In genomic region chr17:7835818-7836595, GRCh38 we compare ENCODE assay signal across 8 cellular contexts. TPM values are rescaled to one million over a fixed set of nuclear protein-coding genes. Genes with fewer than 3 reads are reported as not detected.
DNase-seq lines count a peak whose midpoint lies in the region; ATAC-seq and TF ChIP-seq lines count a peak whose summit lies in the region.

No MANE protein-coding gene starts in this region.

- no peak for TF ChIP-seq CTCF in Loucy (conservative IDR thresholded peaks at IDR 0.05; ENCODE audit: low read length)
- peak in 1 of 4 experiments; percentile 2 for TF ChIP-seq CTCF in uterus (IDR thresholded peaks at IDR 0.05)

- H4K20me1 ChIP-seq in Loucy (ENCODE audit: insufficient read depth, low read length, poor library complexity, severe bottlenecking) = peaks cover 26% of the 10 kb centered on the region

- peak overlapping the region; percentile 97 for H3K27ac ChIP-seq in muscle layer of colon (ENCODE audit: low read depth, low read length)
- peak overlapping the region; percentile 93 to 98 for H3K27ac ChIP-seq in uterus

- intact Hi-C loops in uterus (cut with DNase I; ENCODE audit: low total_unique reads) = no loop called here

- H3K9me2 ChIP-seq in Loucy (replicated peaks; ENCODE audit: low read depth, low read length) = no peaks in the 10 kb centered on the region

- H3K36me3 ChIP-seq in Loucy (ENCODE audit: insufficient read depth, low read length) = no peaks in the 10 kb centered on the region
- peaks cover 8% of the 10 kb centered on the region for H3K36me3 ChIP-seq in muscle layer of colon (ENCODE audit: insufficient read depth, low read length)
- no peaks in the 10 kb centered on the region for H3K36me3 ChIP-seq in uterus

- H3K36me3 Mint-ChIP-seq in activated CD4-positive, alpha-beta T cell treated with anti-CD3 and anti-CD28 coated beads, Interleukin-2, amount 10 ng/mL, durations not matched to agents 7 days and 5 days (ENCODE audit: low read depth) = no peaks in the 10 kb centered on the region

- H3F3A ChIP-seq in Loucy (ENCODE audit: low read depth) = peaks cover 15% of the 10 kb centered on the region; the same call in 1 of the 2 replicates

- H3K27me3 Mint-ChIP-seq in activated CD4-positive, alpha-beta T cell treated with anti-CD3 and anti-CD28 coated beads, Interleukin-2, amount 10 ng/mL, durations not matched to agents 7 days and 5 days = peaks cover 1% of the 10 kb centered on the region

- CTCF ChIA-PET in activated CD4-positive, alpha-beta T cell treated with anti-CD3 and anti-CD28 coated beads, Interleukin-2, amount 10 ng/mL, durations not matched to agents 7 days and 5 days (lab: Charles Lee) = interaction anchor here (0.6 to 2.3 kb wide), 11 partner anchors 9 to 221 kb away, joined by 3 to 19 read pairs (median 4); partner anchors contain the start of genes CYB5D1 and NAA38

- peak overlapping the region; percentile 83 for H2AFZ ChIP-seq in Loucy (ENCODE audit: low read length)

- TF ChIP-seq POLR2A in uterus (IDR thresholded peaks at IDR 0.05) = peak in 1 of 2 donors; percentile 44

- H3K9me3 ChIP-seq in Loucy (ENCODE audit: insufficient read depth, low read depth, low read length) = no peaks in the 10 kb centered on the region
- H3K9me3 ChIP-seq in muscle layer of colon (ENCODE audit: low read length) = no peaks in the 10 kb centered on the region
- H3K9me3 ChIP-seq in uterus = no peaks in the 10 kb centered on the region

- no peaks in the 10 kb centered on the region for H3K9me3 Mint-ChIP-seq in activated CD4-positive, alpha-beta T cell treated with anti-CD3 and anti-CD28 coated beads, Interleukin-2, amount 10 ng/mL, durations not matched to agents 7 days and 5 days

- peak overlapping the region; percentile 90 for H3K9ac ChIP-seq in Loucy (ENCODE audit: low read depth, low read length, poor library complexity, severe bottlenecking)
- H3K9ac ChIP-seq in muscle layer of colon (ENCODE audit: low read length) = peak overlapping the region; percentile 68

- POLR2A ChIA-PET in activated CD4-positive, alpha-beta T cell treated with anti-CD3 and anti-CD28 coated beads, Interleukin-2, amount 10 ng/mL, durations not matched to agents 7 days and 5 days (lab: Charles Lee) = interaction anchor here (1.1 kb wide), 1 partner anchor 9 kb away, joined by 4 read pairs; no protein-coding TSS in a partner anchor

- peak; percentile 14 for ATAC-seq in GM21367 (IDR thresholded peaks at IDR 0.05; ENCODE audit: unreplicated experiment)
- ATAC-seq in esophagus mucosa = peak; percentile 3

- peak overlapping the region; percentile 88 for H3K27ac Mint-ChIP-seq in activated CD4-positive, alpha-beta T cell treated with anti-CD3 and anti-CD28 coated beads, Interleukin-2, amount 10 ng/mL, durations not matched to agents 7 days and 5 days

- peak overlapping the region; percentile 94 for H3K4me2 ChIP-seq in Loucy (ENCODE audit: low read depth, low read length, poor library complexity, severe bottlenecking)

- H3K4me3 ChIP-seq in Loucy (ENCODE audit: low read length, poor library complexity, severe bottlenecking) = peak overlapping the region; percentile 98
- peak overlapping the region; percentile 92 to 94 for H3K4me3 ChIP-seq in muscle layer of colon (ENCODE audit: low read depth in 1 of 2, low read length in 2 of 2)
- peak overlapping the region; percentile 61 to 76 for H3K4me3 ChIP-seq in uterus

- no peaks in the 10 kb centered on the region for H3K27me3 ChIP-seq in Loucy (ENCODE audit: insufficient read depth, low read length, poor library complexity, severe bottlenecking)
- no peaks in the 10 kb centered on the region for H3K27me3 ChIP-seq in muscle layer of colon (ENCODE audit: control insufficient read depth in 1 of 2, insufficient read depth in 2 of 2, low read length in 2 of 2)
- no peaks in the 10 kb centered on the region for H3K27me3 ChIP-seq in uterus

- DNase-seq in DMS79 treated with DMSO at 0.1 percent for 48 hours (lab: John Stamatoyannopoulos, UW) (peak; percentile 48), uterus (peak in 1 of 2 donors; percentile 79), HPDE6-E6E7 (ENCODE audit: extremely low spot score) (no peak)
- DNase-seq in activated CD4-positive, alpha-beta T cell treated with anti-CD3 and anti-CD28 coated beads, Interleukin-2, amount 10 ng/mL, durations not matched to agents 7 days and 5 days = peak; percentile 34

- H3K4me1 ChIP-seq in Loucy (ENCODE audit: insufficient read depth, low read length, poor library complexity, severe bottlenecking) = peaks cover 51% of the 10 kb centered on the region
- H3K4me1 ChIP-seq in muscle layer of colon (ENCODE audit: insufficient read depth, low read length) = peaks cover 45% of the 10 kb centered on the region
- peaks cover 8 to 10% of the 10 kb centered on the region in 2 donors for H3K4me1 ChIP-seq in uterus

- H3K4me3 Mint-ChIP-seq in activated CD4-positive, alpha-beta T cell treated with anti-CD3 and anti-CD28 coated beads, Interleukin-2, amount 10 ng/mL, durations not matched to agents 7 days and 5 days = peak overlapping the region; percentile 83

- peaks cover 43% of the 10 kb centered on the region; the same call in 1 of the 2 replicates for H3K79me2 ChIP-seq in Loucy (ENCODE audit: insufficient read depth, low read length)

- peaks cover 61% of the 10 kb centered on the region for H3K4me1 Mint-ChIP-seq in activated CD4-positive, alpha-beta T cell treated with anti-CD3 and anti-CD28 coated beads, Interleukin-2, amount 10 ng/mL, durations not matched to agents 7 days and 5 days

RNA-seq across cellular contexts. Expression of gene KDM6B, which starts 2.0 kb away (rescaled TPM):
- 10 to 100 TPM; 12.3 to 12.8 TPM for total RNA-seq in activated CD4-positive, alpha-beta T cell treated with anti-CD3 and anti-CD28 coated beads, Interleukin-2, amount 10 ng/mL, durations not matched to agents 7 days and 5 days
- total RNA-seq in esophagus mucosa (16.7 TPM), uterus (10 to 100 TPM in 1 of 4 donors, 1 to 10 TPM in 3; 2.6 to 47.9 (median 4.4) TPM)

RNA-seq across cellular contexts. Expression of gene TMEM88, which starts 18.9 kb away (rescaled TPM):
- under 1 TPM; 0.55 to 0.87 TPM for total RNA-seq in activated CD4-positive, alpha-beta T cell treated with anti-CD3 and anti-CD28 coated beads, Interleukin-2, amount 10 ng/mL, durations not matched to agents 7 days and 5 days
- 1.7 TPM for total RNA-seq in esophagus mucosa
- 10 to 100 TPM in 3 of 4 donors, 1 to 10 TPM in 1; 7.3 to 68.1 (median 28.1) TPM for total RNA-seq in uterus

RNA-seq across cellular contexts. Expression of gene NAA38, which starts 21.4 kb away (rescaled TPM):
- 10 to 100 TPM; 84.2 to 93.0 TPM for total RNA-seq in activated CD4-positive, alpha-beta T cell treated with anti-CD3 and anti-CD28 coated beads, Interleukin-2, amount 10 ng/mL, durations not matched to agents 7 days and 5 days
- total RNA-seq in esophagus mucosa (93.3 TPM), uterus (10 to 100 TPM in 3 of 4 donors, 1 to 10 TPM in 1; 3.6 to 94.7 (median 48.1) TPM)

RNA-seq across cellular contexts. Expression of gene CYB5D1, which starts 21.8 kb away (rescaled TPM):
- total RNA-seq in activated CD4-positive, alpha-beta T cell treated with anti-CD3 and anti-CD28 coated beads, Interleukin-2, amount 10 ng/mL, durations not matched to agents 7 days and 5 days = 1 to 10 TPM; 8.2 to 9.0 TPM
- total RNA-seq in esophagus mucosa (7.6 TPM), uterus (10 to 100 TPM in 3 of 4 donors, 1 to 10 TPM in 1; 3.1 to 17.6 (median 16.2) TPM)

RNA-seq across cellular contexts. Expression of gene CHD3, which starts 52.6 kb away (rescaled TPM):
- total RNA-seq in activated CD4-positive, alpha-beta T cell treated with anti-CD3 and anti-CD28 coated beads, Interleukin-2, amount 10 ng/mL, durations not matched to agents 7 days and 5 days = 100 to 1,000 TPM; 216 to 223 TPM
- total RNA-seq in esophagus mucosa = 50.7 TPM
- total RNA-seq in uterus = 100 to 1,000 TPM in 3 of 4 donors, 10 to 100 TPM in 1; 81.0 to 165 (median 133) TPM
